ENCODE assay signal across 20 cellular contexts in the genomic region with DNA sequence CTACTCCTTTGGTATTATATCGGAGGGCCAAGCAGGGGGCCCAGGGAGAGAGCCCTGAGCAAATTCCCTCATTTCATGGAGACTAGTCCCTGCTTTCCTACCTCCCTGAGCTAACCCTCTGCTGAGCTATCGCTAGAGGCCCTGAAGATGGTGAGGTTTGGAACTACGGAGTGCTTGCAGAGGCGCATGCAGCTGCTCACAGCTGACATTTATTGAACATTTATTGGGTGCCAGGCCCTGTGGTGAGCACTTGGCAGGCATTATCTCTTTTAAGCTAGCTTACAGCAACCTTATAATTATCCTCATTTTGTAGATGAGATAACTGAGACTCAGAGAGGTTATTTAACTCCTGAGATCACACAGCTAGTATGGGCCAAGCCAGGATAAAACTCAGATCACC. TPM values are rescaled to one million over a fixed set of nuclear protein-coding genes. Genes with fewer than 3 reads are reported as not detected.
DNase-seq lines count a peak whose midpoint lies in the region; ATAC-seq and TF ChIP-seq lines count a peak whose summit lies in the region.
"Had no signal": no experiment of that assay in that cellular context is flagged by ENCODE, and none has a peak within 500 bp of the region (broad histone marks: within the 10 kb centered on the region; RNA-seq: fewer than 3 reads in every experiment).

No MANE protein-coding gene starts in this region.

- TF ChIP-seq EP300 in Ishikawa (IDR thresholded peaks at IDR 0.05; ENCODE audit: borderline replicate concordance), result no peak

- no peak overlapping the region for H3K27ac Mint-ChIP-seq in activated CD4-positive, alpha-beta memory T cell treated with anti-CD3 and anti-CD28 coated beads, Interleukin-2, amount 10 ng/mL, durations not matched to agents 7 days and 5 days
- H3K27ac Mint-ChIP-seq: CD8-positive, alpha-beta T cell; IgD-negative memory B cell had no signal

- POLR2A ChIA-PET in RWPE1 (lab: Yijun Ruan, JAX; ENCODE audit: low non-redundant PET), result interaction anchor here (0.7 to 1.5 kb wide), 3 partner anchors 8 to 11 kb away, joined by 3 to 5 read pairs (median 3); no protein-coding TSS in a partner anchor
- POLR2A ChIA-PET in activated CD4-positive, alpha-beta memory T cell treated with anti-CD3 and anti-CD28 coated beads, Interleukin-2, amount 10 ng/mL, durations not matched to agents 7 days and 5 days (lab: Charles Lee), result no interaction called here

- no peak for ATAC-seq in sciatic nerve
- ATAC-seq: CD8-positive, alpha-beta T cell had no signal

- intact Hi-C loops in sciatic nerve (cut with DNase I), result no loop called here

- peaks cover 3% of the 10 kb centered on the region for H3K4me1 Mint-ChIP-seq in activated CD4-positive, alpha-beta memory T cell treated with anti-CD3 and anti-CD28 coated beads, Interleukin-2, amount 10 ng/mL, durations not matched to agents 7 days and 5 days

- H3K27ac ChIP-seq in RWPE1, result peak overlapping the region; percentile 98
- peak overlapping the region; percentile 74 for H3K27ac ChIP-seq in epithelial cell of prostate
- H3K27ac ChIP-seq: BLaER1 treated with 17β-estradiol and CSF1 and Interleukin-3, amounts not matched to agents 10 nM and 100 nM; SJSA1 had no signal

- TF ChIP-seq RAD21 in Ishikawa (IDR thresholded peaks at IDR 0.05; ENCODE audit: low read depth), result no peak

- CTCF ChIA-PET in RWPE1 (lab: Yijun Ruan, JAX), result interaction anchor here (0.6 to 1.2 kb wide), 4 partner anchors 13 to 1990 kb away, joined by 4 to 6 read pairs (median 4); no protein-coding TSS in a partner anchor
- CTCF ChIA-PET in activated CD4-positive, alpha-beta memory T cell treated with anti-CD3 and anti-CD28 coated beads, Interleukin-2, amount 10 ng/mL, durations not matched to agents 7 days and 5 days (lab: Charles Lee), result no interaction called here

- DNase-seq in RWPE1 (ENCODE audit: low spot score) (no peak), epithelial cell of prostate (ENCODE audit: low read depth, low spot score) (no peak), sciatic nerve (ENCODE audit: low spot score) (peak; percentile 9), GF-D8 (lab: John Stamatoyannopoulos, UW) (no peak), DMS79 (lab: John Stamatoyannopoulos, UW) (no peak)
- DNase-seq in activated CD4-positive, alpha-beta T cell treated with anti-CD3 and anti-CD28 coated beads, Interleukin-2, amount 50 U/mL, for 4 hours, result no peak
- no peak for DNase-seq in activated CD4-positive, alpha-beta memory T cell treated with anti-CD3 and anti-CD28 coated beads, Interleukin-2, amount 10 ng/mL, durations not matched to agents 7 days and 5 days
- DNase-seq: CD8-positive, alpha-beta T cell; DND-41; Kasumi-1; MM.1S; NCI-H1092 treated with DMSO at 0.1 percent for 48 hours; NCI-H2029 treated with DMSO at 0.1 percent for 48 hours; NCI-H510A; NCI-H774 had no signal

- H3K9me3 Mint-ChIP-seq in activated CD4-positive, alpha-beta memory T cell treated with anti-CD3 and anti-CD28 coated beads, Interleukin-2, amount 10 ng/mL, durations not matched to agents 7 days and 5 days, result no peaks in the 10 kb centered on the region
- H3K9me3 Mint-ChIP-seq: CD8-positive, alpha-beta T cell had no signal

- no peak for TF ChIP-seq CTCF in RWPE1 (conservative IDR thresholded peaks at IDR 0.05; ENCODE audit: low read depth)

- no peak overlapping the region for H3K4me3 Mint-ChIP-seq in activated CD4-positive, alpha-beta memory T cell treated with anti-CD3 and anti-CD28 coated beads, Interleukin-2, amount 10 ng/mL, durations not matched to agents 7 days and 5 days
- H3K4me3 Mint-ChIP-seq: CD8-positive, alpha-beta T cell had no signal

- no peaks in the 10 kb centered on the region for H3K36me3 Mint-ChIP-seq in activated CD4-positive, alpha-beta memory T cell treated with anti-CD3 and anti-CD28 coated beads, Interleukin-2, amount 10 ng/mL, durations not matched to agents 7 days and 5 days (ENCODE audit: low read depth)
- H3K36me3 Mint-ChIP-seq: CD8-positive, alpha-beta T cell had no signal

- H3K27me3 Mint-ChIP-seq in activated CD4-positive, alpha-beta memory T cell treated with anti-CD3 and anti-CD28 coated beads, Interleukin-2, amount 10 ng/mL, durations not matched to agents 7 days and 5 days, result peaks cover 5% of the 10 kb centered on the region
- H3K27me3 Mint-ChIP-seq: IgD-negative memory B cell had no signal

TF ChIP-seq in Ishikawa, 13 proteins besides CTCF, POLR2A, EP300 and RAD21:
- TF ChIP-seq CEBPB (IDR thresholded peaks at IDR 0.05), result no peak
- TF ChIP-seq, protein P1, sequence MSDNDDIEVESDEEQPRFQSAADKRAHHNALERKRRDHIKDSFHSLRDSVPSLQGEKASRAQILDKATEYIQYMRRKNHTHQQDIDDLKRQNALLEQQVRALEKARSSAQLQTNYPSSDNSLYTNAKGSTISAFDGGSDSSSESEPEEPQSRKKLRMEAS (IDR thresholded peaks at IDR 0.05), result 0 out of 2 replicates have a peak, but pooled peaks have one; percentile 6
- TF ChIP-seq, protein P2, sequence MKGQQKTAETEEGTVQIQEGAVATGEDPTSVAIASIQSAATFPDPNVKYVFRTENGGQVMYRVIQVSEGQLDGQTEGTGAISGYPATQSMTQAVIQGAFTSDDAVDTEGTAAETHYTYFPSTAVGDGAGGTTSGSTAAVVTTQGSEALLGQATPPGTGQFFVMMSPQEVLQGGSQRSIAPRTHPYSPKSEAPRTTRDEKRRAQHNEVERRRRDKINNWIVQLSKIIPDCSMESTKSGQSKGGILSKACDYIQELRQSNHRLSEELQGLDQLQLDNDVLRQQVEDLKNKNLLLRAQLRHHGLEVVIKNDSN (IDR thresholded peaks at IDR 0.05), result no peak
- TF ChIP-seq EGR1 (IDR thresholded peaks at IDR 0.05), result no peak
- TF ChIP-seq CREB1 (IDR thresholded peaks at IDR 0.05; ENCODE audit: low read depth), result no peak
- TF ChIP-seq TEAD4 (IDR thresholded peaks at IDR 0.05), result no peak
- no peak for TF ChIP-seq NFIC (IDR thresholded peaks at IDR 0.05)
- no peak for TF ChIP-seq TCF12 (IDR thresholded peaks at IDR 0.05; ENCODE audit: low read depth)

RNA-seq across cellular contexts. Expression of a gene that starts 9.8 kb away (rescaled TPM):
- 0.40 TPM for total RNA-seq in sciatic nerve
- not detected for total RNA-seq in activated CD4-positive, alpha-beta memory T cell treated with anti-CD3 and anti-CD28 coated beads, Interleukin-2, amount 10 ng/mL, durations not matched to agents 7 days and 5 days
- total RNA-seq: CD8-positive, alpha-beta T cell; G401 had no signal
